Comparison of ENCODE assay signal across 13 cellular contexts in genomic region chr13:20264271-20265018, GRCh38. TPM values are rescaled to one million over a fixed set of nuclear protein-coding genes. Genes with fewer than 3 reads are reported as not detected.
DNase-seq lines count a peak whose midpoint lies in the region; ATAC-seq and TF ChIP-seq lines count a peak whose summit lies in the region.
"Had no signal": no experiment of that assay in that cellular context is flagged by ENCODE, and none has a peak within 500 bp of the region (broad histone marks: within the 10 kb centered on the region; RNA-seq: fewer than 3 reads in every experiment).

No MANE protein-coding gene starts in this region.

- H3K4me1 Mint-ChIP-seq in activated T-helper 1 cell treated with anti-CD3 and anti-CD28 coated beads, Interleukin-12 subunit alpha, Interleukin-12 subunit beta, Interleukin-2, Interleukin-4 antibody, amounts not matched to agents 30 ng/mL and 10 ng/mL and 1 ng/mL, durations not matched to agents 14 hours and 24 hours and 36 hours (ENCODE audit: low read depth): peaks cover 12% of the 10 kb centered on the region

- no peak for DNase-seq in spleen
- no peak for DNase-seq in AG20443 (ENCODE audit: low spot score)
- no peak for DNase-seq in activated T-helper 1 cell treated with anti-CD3 and anti-CD28 coated beads, Interleukin-12 subunit alpha, Interleukin-12 subunit beta, Interleukin-2, Interleukin-4 antibody, amounts not matched to agents 30 ng/mL and 10 ng/mL and 1 ng/mL, durations not matched to agents 14 hours and 24 hours and 36 hours (ENCODE audit: low spot score)
- DNase-seq: left cardiac atrium, NCI-H510A treated with DMSO at 0.1 percent for 48 hours had no signal

- peaks cover 0 to 16% (median 0%) of the 10 kb centered on the region in 7 donors for H3K27me3 ChIP-seq in spleen (replicated peaks in 1 of 7)

- no peaks in the 10 kb centered on the region for H3K36me3 Mint-ChIP-seq in activated T-helper 1 cell treated with anti-CD3 and anti-CD28 coated beads, Interleukin-12 subunit alpha, Interleukin-12 subunit beta, Interleukin-2, Interleukin-4 antibody, amounts not matched to agents 30 ng/mL and 10 ng/mL and 1 ng/mL, durations not matched to agents 14 hours and 24 hours and 36 hours (ENCODE audit: low read depth)
- H3K36me3 Mint-ChIP-seq: type B pancreatic cell had no signal

- no peak for TF ChIP-seq POLR2A in spleen (IDR thresholded peaks at IDR 0.05)

- ATAC-seq in GM18502 (IDR thresholded peaks at IDR 0.05; ENCODE audit: poor library complexity, unreplicated experiment) (peak; percentile 95), GM19372 (IDR thresholded peaks at IDR 0.05; ENCODE audit: low read depth, unreplicated experiment) (peak; percentile 98), HG02852 (IDR thresholded peaks at IDR 0.05; ENCODE audit: unreplicated experiment) (peak; percentile 97), HG03558 (IDR thresholded peaks at IDR 0.05; ENCODE audit: extremely low read depth, unreplicated experiment) (peak; percentile 95), GM19328 (IDR thresholded peaks at IDR 0.05; ENCODE audit: unreplicated experiment) (no peak)
- ATAC-seq: K562, left cardiac atrium had no signal

- intact Hi-C loops in spleen (cut with DNase I; ENCODE audit: low total_unique reads): no loop called here
- intact Hi-C loops in activated T-helper 1 cell treated with anti-CD3 and anti-CD28 coated beads, Interleukin-12 subunit alpha, Interleukin-12 subunit beta, Interleukin-2, Interleukin-4 antibody, amounts not matched to agents 30 ng/mL and 10 ng/mL and 1 ng/mL, durations not matched to agents 14 hours and 24 hours and 36 hours (cut with micrococcal nuclease): no loop called here

- WGBS in spleen, 5 donors: 71 to 76% (median 74%) methylated on average over 9 of the region's 9 CpGs

- no peak for TF ChIP-seq CTCF in spleen (IDR thresholded peaks at IDR 0.05 in 8 of 11, conservative IDR thresholded peaks at IDR 0.05 in 3 of 11)

- H3K9me3 Mint-ChIP-seq in activated T-helper 1 cell treated with anti-CD3 and anti-CD28 coated beads, Interleukin-12 subunit alpha, Interleukin-12 subunit beta, Interleukin-2, Interleukin-4 antibody, amounts not matched to agents 30 ng/mL and 10 ng/mL and 1 ng/mL, durations not matched to agents 14 hours and 24 hours and 36 hours: no peaks in the 10 kb centered on the region
- H3K9me3 Mint-ChIP-seq: type B pancreatic cell had no signal

- no peak overlapping the region for H3K27ac Mint-ChIP-seq in activated T-helper 1 cell treated with anti-CD3 and anti-CD28 coated beads, Interleukin-12 subunit alpha, Interleukin-12 subunit beta, Interleukin-2, Interleukin-4 antibody, amounts not matched to agents 30 ng/mL and 10 ng/mL and 1 ng/mL, durations not matched to agents 14 hours and 24 hours and 36 hours
- H3K27ac Mint-ChIP-seq: type B pancreatic cell had no signal

- H3K4me3 Mint-ChIP-seq in activated T-helper 1 cell treated with anti-CD3 and anti-CD28 coated beads, Interleukin-12 subunit alpha, Interleukin-12 subunit beta, Interleukin-2, Interleukin-4 antibody, amounts not matched to agents 30 ng/mL and 10 ng/mL and 1 ng/mL, durations not matched to agents 14 hours and 24 hours and 36 hours: no peak overlapping the region
- H3K4me3 Mint-ChIP-seq: type B pancreatic cell had no signal

- no peaks in the 10 kb centered on the region for H3K9me3 ChIP-seq in spleen

- no peaks in the 10 kb centered on the region for H3K4me1 ChIP-seq in spleen

- H3K27me3 Mint-ChIP-seq in activated T-helper 1 cell treated with anti-CD3 and anti-CD28 coated beads, Interleukin-12 subunit alpha, Interleukin-12 subunit beta, Interleukin-2, Interleukin-4 antibody, amounts not matched to agents 30 ng/mL and 10 ng/mL and 1 ng/mL, durations not matched to agents 14 hours and 24 hours and 36 hours (ENCODE audit: insufficient read depth): peaks cover 9% of the 10 kb centered on the region
- H3K27me3 Mint-ChIP-seq: type B pancreatic cell had no signal

- no peaks in the 10 kb centered on the region for H3K36me3 ChIP-seq in spleen

- H3K27ac ChIP-seq in spleen: no peak overlapping the region

- no peak overlapping the region for H3K4me3 ChIP-seq in spleen
- H3K4me3 ChIP-seq: K562 had no signal

RNA-seq across cellular contexts. Expression of gene GJB6, which starts 32.3 kb away (rescaled TPM):
- 1 to 10 TPM in 2 of 7 donors, under 1 TPM in 2, not detected in 3; 0.28 to 2.5 (median 0.78) TPM for total RNA-seq in spleen
- polyA plus RNA-seq in spleen: under 1 TPM; 0.17 to 0.30 (median 0.22) TPM
- total RNA-seq in activated T-helper 1 cell treated with anti-CD3 and anti-CD28 coated beads, Interleukin-12 subunit alpha, Interleukin-12 subunit beta, Interleukin-2, Interleukin-4 antibody, amounts not matched to agents 30 ng/mL and 10 ng/mL and 1 ng/mL, durations not matched to agents 14 hours and 24 hours and 36 hours: 0.76 and 0.99 TPM in 2 replicates
- total RNA-seq: fibroblast of lung, K562, left cardiac atrium had no signal
- polyA plus RNA-seq: fibroblast of lung, K562 had no signal
